In genomic region chr14:45212231-45212630, GRCh38 we compare ENCODE assay signal across 18 cellular contexts.
"Had no signal": no experiment of that assay in that cellular context is flagged by ENCODE, and none has a peak within 500 bp of the region (broad histone marks: within the 10 kb centered on the region; RNA-seq: fewer than 3 reads in every experiment).

No MANE protein-coding gene starts in this region.

- H3K4me3 Mint-ChIP-seq: activated naive CD8-positive, alpha-beta T cell; T-cell had no signal

- H3K4me1 ChIP-seq: right atrium auricular region, thyroid gland had no signal

- H3K4me1 Mint-ChIP-seq: T-cell had no signal

- H3K9me3 Mint-ChIP-seq: T-cell had no signal

- H3K27me3 Mint-ChIP-seq: activated naive CD8-positive, alpha-beta T cell; T-cell had no signal

- ATAC-seq: left cardiac atrium, T-cell had no signal

- H3K27ac ChIP-seq: dorsolateral prefrontal cortex, heart left ventricle, right atrium auricular region, thyroid gland had no signal

- H3K4me3 ChIP-seq: dorsolateral prefrontal cortex, heart left ventricle, lung, right atrium auricular region, thyroid gland had no signal

- DNase-seq: activated CD4-positive, alpha-beta T cell treated with anti-CD3 and anti-CD28 coated beads, Interleukin-2, amount 50 U/mL, for 1 hour; activated CD4-positive, CD25-positive, alpha-beta regulatory T cell; activated CD8-positive, alpha-beta memory T cell treated with anti-CD3 and anti-CD28 coated beads for 24 hours; amygdala; caudate nucleus; dorsolateral prefrontal cortex; erythroblast; heart left ventricle; left cardiac atrium; occipital lobe; stimulated activated CD4-positive, alpha-beta T cell treated with anti-CD3 and anti-CD28 coated beads, Interleukin-12 subunit alpha, Interleukin-12 subunit beta, amount 100 ng/mL, for 4 hours; stimulated activated CD4-positive, alpha-beta T cell treated with anti-CD3 and anti-CD28 coated beads, Interleukin-1b, Interleukin-23, amount 100 ng/mL, for 48 hours; stimulated activated naive CD4-positive, alpha-beta T cell treated with Interleukin-2 at 50 U/mL for 16 hours; T-cell had no signal

- H3K27ac Mint-ChIP-seq: activated naive CD8-positive, alpha-beta T cell; T-cell had no signal

- H3K27me3 ChIP-seq: dorsolateral prefrontal cortex, heart left ventricle, right atrium auricular region, thyroid gland had no signal

- H3K9me3 ChIP-seq: heart left ventricle, right atrium auricular region, thyroid gland had no signal

- H3K36me3 ChIP-seq: right atrium auricular region, thyroid gland had no signal
